10 cellular contexts compared by ENCODE assay signal in the genomic region with DNA sequence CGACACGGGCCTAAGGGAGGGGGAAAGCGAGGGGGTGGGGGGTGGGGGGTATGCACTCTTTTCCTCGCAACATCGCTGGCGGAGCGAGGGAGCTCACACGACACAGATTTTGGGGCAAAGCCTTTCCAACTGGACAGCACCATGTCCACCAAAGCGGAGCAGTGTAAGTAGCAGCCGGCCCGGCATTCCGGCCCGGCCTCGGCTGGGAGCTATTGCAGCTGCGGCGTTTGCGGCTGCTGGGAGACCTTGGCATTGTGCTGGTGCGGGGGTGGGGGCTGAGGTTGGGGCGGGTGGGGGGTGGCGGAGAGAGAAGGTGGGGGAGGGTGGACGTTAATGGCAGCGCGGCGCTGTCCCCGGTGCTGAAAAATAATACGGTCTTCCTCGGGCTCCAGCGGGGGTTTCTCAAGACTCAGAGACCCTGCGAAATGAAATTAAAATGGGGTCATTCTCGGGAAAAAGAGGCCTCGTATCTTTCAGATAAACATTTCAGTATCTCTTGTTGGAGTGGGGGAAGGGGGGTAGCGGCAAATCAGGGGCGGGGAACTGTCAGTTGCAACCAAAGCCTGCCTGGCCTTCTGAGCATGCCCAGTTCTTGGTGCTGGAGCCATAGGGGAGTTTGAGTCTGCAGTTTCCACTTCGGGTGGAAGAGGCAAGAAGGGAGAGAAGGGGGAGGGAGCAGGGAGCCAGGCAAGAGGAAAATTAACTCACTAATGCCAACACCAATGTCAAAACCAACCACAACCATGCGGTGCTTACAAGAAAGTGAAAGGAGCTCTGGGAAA. TPM values are rescaled to one million over a fixed set of nuclear protein-coding genes. Genes with fewer than 3 reads are reported as not detected.
DNase-seq lines count a peak whose midpoint lies in the region; ATAC-seq, FAIRE-seq and TF ChIP-seq lines count a peak whose summit lies in the region.
"Had no signal": no experiment of that assay in that cellular context is flagged by ENCODE, and none has a peak within 500 bp of the region (broad histone marks: within the 10 kb centered on the region; RNA-seq: fewer than 3 reads in every experiment).

TSS of gene UNC79 (plus strand) at position 51 of the 782 bp plus-strand sequence. CDS start at position 142, 91 bp downstream.

- H3K4me3 ChIP-seq in WERI-Rb-1 (ENCODE audit: low read depth, low read length) = peak within 1 kb of the TSS; percentile 72
- peak within 1 kb of the TSS; percentile 61 for H3K4me3 ChIP-seq in iPS-11a (ENCODE audit: low read depth, low read length)
- no peak within 1 kb of the TSS for H3K4me3 ChIP-seq in mucosa of descending colon

- peak within 1 kb of the TSS; percentile 74 for H3K27ac ChIP-seq in WERI-Rb-1
- H3K27ac ChIP-seq: epithelial cell of prostate had no signal

- H3K9me3 ChIP-seq in WERI-Rb-1 (ENCODE audit: severe bottlenecking) = no peaks in the 10 kb centered on the region
- H3K9me3 ChIP-seq in mucosa of descending colon = peaks cover 5% of the 10 kb centered on the region

- no peaks in the 10 kb centered on the region for H3K36me3 ChIP-seq in WERI-Rb-1
- H3K36me3 ChIP-seq in mucosa of descending colon (ENCODE audit: low read depth) = no peaks in the 10 kb centered on the region

- DNase-seq in stimulated activated CD4-positive, alpha-beta T cell treated with anti-CD3 and anti-CD28 coated beads, Interleukin-15, amount 100 ng/mL, for 24 hours = peak; percentile 7
- DNase-seq in stimulated activated CD4-positive, alpha-beta T cell treated with anti-CD3 and anti-CD28 coated beads, Interleukin-4, amount 100 ng/mL, for 24 hours = no peak
- DNase-seq in WERI-Rb-1 = peak; percentile 90
- peak; percentile 31 for DNase-seq in urothelium cell line (ENCODE audit: low spot score)
- no peak for DNase-seq in mucosa of descending colon
- no peak for DNase-seq in epidermal melanocyte (ENCODE audit: insufficient read length, low spot score)
- DNase-seq: CD4-positive, CD25-positive, alpha-beta regulatory T cell had no signal

- H3K4me1 ChIP-seq in mucosa of descending colon (ENCODE audit: low read depth) = no peaks in the 10 kb centered on the region

- no peak for ATAC-seq in mucosa of descending colon
- ATAC-seq in GM18909 (IDR thresholded peaks at IDR 0.05; ENCODE audit: poor library complexity, unreplicated experiment) = no peak

- no peak for FAIRE-seq in urothelium cell line (lab: Jason Lieb, UNC)

- TF ChIP-seq CTCF in WERI-Rb-1 (IDR thresholded peaks at IDR 0.05; ENCODE audit: low read depth, low read length) (no peak), mucosa of descending colon (IDR thresholded peaks at IDR 0.05) (no peak)

- intact Hi-C loops in mucosa of descending colon (cut with DNase I, micrococcal nuclease) = no loop called here

- no peaks in the 10 kb centered on the region for H3K27me3 ChIP-seq in WERI-Rb-1 (ENCODE audit: insufficient read depth, low read depth, severe bottlenecking)

RNA-seq across cellular contexts. Expression of gene UNC79, which starts in this region (rescaled TPM):
- total RNA-seq in mucosa of descending colon = under 1 TPM; 0.09 to 0.89 (median 0.12) TPM
- total RNA-seq: CD4-positive, CD25-positive, alpha-beta regulatory T cell had no signal

Comparison
In these comparisons a context has a peak if more than half of its experiments do, and no peak if none do; other contexts are left out.
1. DNase-seq: peak in stimulated activated CD4-positive, alpha-beta T cell treated with anti-CD3 and anti-CD28 coated beads, Interleukin-15, amount 100 ng/mL, for 24 hours (single experiment), WERI-Rb-1 (single experiment) and urothelium cell line (single experiment); none in stimulated activated CD4-positive, alpha-beta T cell treated with anti-CD3 and anti-CD28 coated beads, Interleukin-4, amount 100 ng/mL, for 24 hours (single experiment), mucosa of descending colon (0 of 3) and epidermal melanocyte (single experiment).